11 cellular contexts compared by ENCODE assay signal in genomic region chr2:237441605-237442004, GRCh38. TPM values are rescaled to one million over a fixed set of nuclear protein-coding genes. Genes with fewer than 3 reads are reported as not detected.
DNase-seq lines count a peak whose midpoint lies in the region; ATAC-seq and TF ChIP-seq lines count a peak whose summit lies in the region.
"Had no signal": no experiment of that assay in that cellular context is flagged by ENCODE, and none has a peak within 500 bp of the region (broad histone marks: within the 10 kb centered on the region; RNA-seq: fewer than 3 reads in every experiment).

No MANE protein-coding gene starts in this region.

- H3K4me1 ChIP-seq in hepatocyte (ENCODE audit: insufficient read depth), result peaks cover 4% of the 10 kb centered on the region
- H3K4me1 ChIP-seq: A549 had no signal

- peak overlapping the region; percentile 90 for H3K27ac Mint-ChIP-seq in activated T-helper 2 cell treated with anti-CD3 and anti-CD28 coated beads, Interferon-gamma antibody, Interleukin-2, Interleukin-4, amounts not matched to agents 10 μg/mL and 5 μg/mL and 100 μg/mL, durations not matched to agents 14 hours and 24 hours and 36 hours
- H3K27ac Mint-ChIP-seq in endothelial cell (ENCODE audit: unreplicated experiment), result no peak overlapping the region

- no peak overlapping the region for H3K4me3 ChIP-seq in hepatocyte
- H3K4me3 ChIP-seq: A549 had no signal

- intact Hi-C loops in activated T-helper 2 cell treated with anti-CD3 and anti-CD28 coated beads, Interferon-gamma antibody, Interleukin-2, Interleukin-4, amounts not matched to agents 10 μg/mL and 5 μg/mL and 100 μg/mL, durations not matched to agents 14 hours and 24 hours and 36 hours (cut with micrococcal nuclease), result loop anchor here (1.0 to 2.0 kb wide), 3 partner anchors 13 to 33 kb away; no protein-coding TSS in a partner anchor
- intact Hi-C loops in left colon (cut with DNase I, micrococcal nuclease), result no loop called here

- TF ChIP-seq CTCF in hepatocyte (IDR thresholded peaks at IDR 0.05; ENCODE audit: poor library complexity) (no peak), endothelial cell (IDR thresholded peaks at IDR 0.05; ENCODE audit: unreplicated experiment) (no peak)

- H3K79me2 ChIP-seq in hepatocyte, result no peaks in the 10 kb centered on the region

- no peaks in the 10 kb centered on the region for H3K27me3 Mint-ChIP-seq in activated T-helper 2 cell treated with anti-CD3 and anti-CD28 coated beads, Interferon-gamma antibody, Interleukin-2, Interleukin-4, amounts not matched to agents 10 μg/mL and 5 μg/mL and 100 μg/mL, durations not matched to agents 14 hours and 24 hours and 36 hours (ENCODE audit: low read depth)
- peaks cover 2% of the 10 kb centered on the region for H3K27me3 Mint-ChIP-seq in endothelial cell (ENCODE audit: unreplicated experiment)

- H3K27ac ChIP-seq in hepatocyte, result peak overlapping the region; percentile 56
- H3K27ac ChIP-seq: A549 had no signal

- H3K27me3 ChIP-seq in hepatocyte, result no peaks in the 10 kb centered on the region

- peak; percentile 48 to 60 for DNase-seq in activated CD4-positive, alpha-beta T cell treated with anti-CD3 and anti-CD28 coated beads for 4 hours
- no peak for DNase-seq in activated CD4-positive, alpha-beta T cell treated with anti-CD3 and anti-CD28 coated beads for 1 hour
- DNase-seq in activated T-helper 2 cell treated with anti-CD3 and anti-CD28 coated beads, Interferon-gamma antibody, Interleukin-2, Interleukin-4, amounts not matched to agents 10 μg/mL and 5 μg/mL and 100 μg/mL, durations not matched to agents 14 hours and 24 hours and 36 hours (ENCODE audit: low spot score), result no peak
- DNase-seq in hepatocyte (ENCODE audit: low spot score) (peak; percentile 21), superior temporal gyrus (ENCODE audit: extremely low spot score) (peak; percentile 52), endothelial cell (ENCODE audit: low spot score) (no peak), left colon (no peak), NCI-H1417 (lab: John Stamatoyannopoulos, UW) (no peak)
- DNase-seq: amniotic stem cell had no signal

- peaks cover 11% of the 10 kb centered on the region for H3K9me3 Mint-ChIP-seq in activated T-helper 2 cell treated with anti-CD3 and anti-CD28 coated beads, Interferon-gamma antibody, Interleukin-2, Interleukin-4, amounts not matched to agents 10 μg/mL and 5 μg/mL and 100 μg/mL, durations not matched to agents 14 hours and 24 hours and 36 hours
- H3K9me3 Mint-ChIP-seq in endothelial cell (ENCODE audit: unreplicated experiment), result no peaks in the 10 kb centered on the region

- H2AFZ ChIP-seq in hepatocyte, result no peak overlapping the region

- no peak for ATAC-seq in left colon
- ATAC-seq: A549 had no signal

- no peaks in the 10 kb centered on the region for H4K20me1 ChIP-seq in hepatocyte (ENCODE audit: insufficient read depth, poor library complexity, severe bottlenecking)

- H3K9me2 ChIP-seq in hepatocyte (replicated peaks; ENCODE audit: insufficient read depth), result no peaks in the 10 kb centered on the region

- no peak overlapping the region for H3K4me2 ChIP-seq in hepatocyte
- H3K4me2 ChIP-seq: A549 had no signal

- H3K36me3 ChIP-seq in hepatocyte (replicated peaks; ENCODE audit: insufficient read depth, low read depth), result no peaks in the 10 kb centered on the region

- 20% methylated on average over 2 of the region's 2 CpGs for WGBS in hepatocyte (ENCODE audit: low lambda C conversion rate, missing lambda C conversion rate)

- H3K36me3 Mint-ChIP-seq in activated T-helper 2 cell treated with anti-CD3 and anti-CD28 coated beads, Interferon-gamma antibody, Interleukin-2, Interleukin-4, amounts not matched to agents 10 μg/mL and 5 μg/mL and 100 μg/mL, durations not matched to agents 14 hours and 24 hours and 36 hours (ENCODE audit: low read depth), result peaks cover 6% of the 10 kb centered on the region
- no peaks in the 10 kb centered on the region for H3K36me3 Mint-ChIP-seq in endothelial cell (ENCODE audit: low read depth, unreplicated experiment)

- H3K9me3 ChIP-seq in hepatocyte (ENCODE audit: low read depth), result no peaks in the 10 kb centered on the region

- H3K4me1 Mint-ChIP-seq in activated T-helper 2 cell treated with anti-CD3 and anti-CD28 coated beads, Interferon-gamma antibody, Interleukin-2, Interleukin-4, amounts not matched to agents 10 μg/mL and 5 μg/mL and 100 μg/mL, durations not matched to agents 14 hours and 24 hours and 36 hours (ENCODE audit: low read depth), result peaks cover 51% of the 10 kb centered on the region
- peaks cover 28% of the 10 kb centered on the region for H3K4me1 Mint-ChIP-seq in endothelial cell (ENCODE audit: unreplicated experiment)

- peak overlapping the region; percentile 9 for H3K4me3 Mint-ChIP-seq in activated T-helper 2 cell treated with anti-CD3 and anti-CD28 coated beads, Interferon-gamma antibody, Interleukin-2, Interleukin-4, amounts not matched to agents 10 μg/mL and 5 μg/mL and 100 μg/mL, durations not matched to agents 14 hours and 24 hours and 36 hours (ENCODE audit: low read depth)
- no peak overlapping the region for H3K4me3 Mint-ChIP-seq in endothelial cell (ENCODE audit: unreplicated experiment)

RNA-seq across cellular contexts. Expression of gene COL6A3, which starts 27.6 kb away (rescaled TPM):
- total RNA-seq in activated T-helper 2 cell treated with anti-CD3 and anti-CD28 coated beads, Interferon-gamma antibody, Interleukin-2, Interleukin-4, amounts not matched to agents 10 μg/mL and 5 μg/mL and 100 μg/mL, durations not matched to agents 14 hours and 24 hours and 36 hours, result 7.9 and 9.2 TPM in 2 replicates
- 158 and 250 TPM in 2 replicates for total RNA-seq in hepatocyte
- 70.7 and 80.7 TPM in 2 replicates for polyA plus RNA-seq in hepatocyte
- 1.6 TPM for total RNA-seq in endothelial cell (ENCODE audit: unreplicated experiment)
- total RNA-seq in left colon, result 10 to 100 TPM; 22.6 to 79.5 TPM
- polyA plus RNA-seq: keratinocyte had no signal

RNA-seq across cellular contexts. Expression of gene MLPH, which starts 45.4 kb away (rescaled TPM):
- not detected in 2 replicates for total RNA-seq in activated T-helper 2 cell treated with anti-CD3 and anti-CD28 coated beads, Interferon-gamma antibody, Interleukin-2, Interleukin-4, amounts not matched to agents 10 μg/mL and 5 μg/mL and 100 μg/mL, durations not matched to agents 14 hours and 24 hours and 36 hours
- total RNA-seq in hepatocyte (10.0 and 12.3 TPM in 2 replicates), endothelial cell (ENCODE audit: unreplicated experiment) (0.36 TPM), left colon (100 to 1,000 TPM; 117 to 139 TPM)
- polyA plus RNA-seq in hepatocyte, result 5.6 and 6.7 TPM in 2 replicates

Comparison
In these comparisons a context has a peak if more than half of its experiments do, and no peak if none do; other contexts are left out.
1. DNase-seq: peak in activated CD4-positive, alpha-beta T cell treated with anti-CD3 and anti-CD28 coated beads for 4 hours (2 of 2), hepatocyte (single experiment) and superior temporal gyrus (single experiment); none in activated CD4-positive, alpha-beta T cell treated with anti-CD3 and anti-CD28 coated beads for 1 hour (single experiment), activated T-helper 2 cell treated with anti-CD3 and anti-CD28 coated beads, Interferon-gamma antibody, Interleukin-2, Interleukin-4, amounts not matched to agents 10 μg/mL and 5 μg/mL and 100 μg/mL, durations not matched to agents 14 hours and 24 hours and 36 hours (single experiment), endothelial cell (single experiment), left colon (0 of 2) and NCI-H1417 (0 of 3).